ENCODE assay signal across 23 cellular contexts in genomic region chr6:118965843-118966242, GRCh38. TPM values are rescaled to one million over a fixed set of nuclear protein-coding genes. Genes with fewer than 3 reads are reported as not detected.
A peak's percentile ranks its signal among the peaks of the same experiment; 100 is the strongest.
DNase-seq lines count a peak whose midpoint lies in the region; ATAC-seq and TF ChIP-seq lines count a peak whose summit lies in the region.
"Had no signal": no experiment of that assay in that cellular context is flagged by ENCODE, and none has a peak within 500 bp of the region (broad histone marks: within the 10 kb centered on the region; RNA-seq: fewer than 3 reads in every experiment).

No MANE protein-coding gene starts in this region.

- no peak for TF ChIP-seq CTCF in HEK293 (tag by site-specific recombination; IDR thresholded peaks at IDR 0.05)
- TF ChIP-seq CTCF in VCaP (conservative IDR thresholded peaks at IDR 0.05), result no peak
- TF ChIP-seq CTCF in hepatocyte (IDR thresholded peaks at IDR 0.05; ENCODE audit: poor library complexity), result no peak
- no peak for TF ChIP-seq CTCF in progenitor cell of endocrine pancreas (IDR thresholded peaks at IDR 0.05; ENCODE audit: unreplicated experiment)

- POLR2A ChIA-PET in HEK293 (lab: Yijun Ruan, JAX), result no interaction called here

- CTCF ChIA-PET in HEK293 (lab: Yijun Ruan, JAX), result interaction anchor here (5.4 kb wide), 1 partner anchor 145 kb away, joined by 100 read pairs; no protein-coding TSS in a partner anchor

- H3K4me3 ChIP-seq in HEK293 (ENCODE audit: low read depth, low read length) (no peak overlapping the region), hepatocyte (no peak overlapping the region)
- H3K4me3 ChIP-seq: A549; BLaER1 treated with 17β-estradiol and CSF1 and Interleukin-3, amounts not matched to agents 10 nM and 100 nM; GM12878 had no signal

- peaks cover 0 to 23% of the 10 kb centered on the region in 2 experiments; a peak in 1 of 3 replicates for H3K36me3 ChIP-seq in HEK293 (ENCODE audit: control insufficient read depth in 2 of 2, insufficient read depth in 1 of 2, low read length in 2 of 2)
- H3K36me3 ChIP-seq in hepatocyte (replicated peaks; ENCODE audit: insufficient read depth, low read depth), result no peaks in the 10 kb centered on the region
- H3K36me3 ChIP-seq: BLaER1 treated with 17β-estradiol and CSF1 and Interleukin-3, amounts not matched to agents 10 nM and 100 nM had no signal

- H3K27ac ChIP-seq in HEK293 (ENCODE audit: extremely low read depth, low read depth, low read length), result no peak overlapping the region
- peak overlapping the region; percentile 25; the same call in 1 of the 2 replicates for H3K27ac ChIP-seq in VCaP
- peak overlapping the region; percentile 38 for H3K27ac ChIP-seq in hepatocyte
- H3K27ac ChIP-seq: 22Rv1; A549; BLaER1 treated with 17β-estradiol and CSF1 and Interleukin-3, amounts not matched to agents 10 nM and 100 nM; C4-2B had no signal

- ATAC-seq in HG03439 (IDR thresholded peaks at IDR 0.05; ENCODE audit: unreplicated experiment) (no peak), GM18867 (IDR thresholded peaks at IDR 0.05; ENCODE audit: unreplicated experiment) (no peak)
- ATAC-seq: A549; CD8-positive, alpha-beta T cell; GM12878 had no signal

- peaks cover 2% of the 10 kb centered on the region for H3K36me3 Mint-ChIP-seq in progenitor cell of endocrine pancreas (ENCODE audit: insufficient read depth)
- H3K36me3 Mint-ChIP-seq: CD8-positive, alpha-beta T cell had no signal

- no peaks in the 10 kb centered on the region for H3K27me3 Mint-ChIP-seq in progenitor cell of endocrine pancreas
- H3K27me3 Mint-ChIP-seq: B cell; CD4-positive, alpha-beta T cell had no signal

- H4K20me1 ChIP-seq in hepatocyte (ENCODE audit: insufficient read depth, poor library complexity, severe bottlenecking), result no peaks in the 10 kb centered on the region
- H4K20me1 ChIP-seq: BLaER1 treated with 17β-estradiol and CSF1 and Interleukin-3, amounts not matched to agents 10 nM and 100 nM had no signal

- H2AFZ ChIP-seq in hepatocyte, result no peak overlapping the region

- no peaks in the 10 kb centered on the region for H3K4me1 ChIP-seq in HEK293 (ENCODE audit: control insufficient read depth, insufficient read depth, low read length)
- peaks cover 4% of the 10 kb centered on the region for H3K4me1 ChIP-seq in hepatocyte (ENCODE audit: insufficient read depth)
- H3K4me1 ChIP-seq: A549 had no signal

- peaks cover 9% of the 10 kb centered on the region for H3K4me1 Mint-ChIP-seq in progenitor cell of endocrine pancreas (ENCODE audit: low read depth)
- H3K4me1 Mint-ChIP-seq: B cell had no signal

- DNase-seq in hepatocyte (ENCODE audit: low spot score) (no peak), progenitor cell of endocrine pancreas (ENCODE audit: low spot score, unreplicated experiment) (no peak), DMS153 (lab: John Stamatoyannopoulos, UW) (no peak), medulla oblongata (ENCODE audit: extremely low spot score) (no peak)
- DNase-seq: AML-193; Calu3; CD4-positive, alpha-beta T cell; CD8-positive, alpha-beta T cell; DMS53; DMS79; DND-41; EL; GDM1 had no signal

- peak overlapping the region; percentile 27 for H3K27ac Mint-ChIP-seq in progenitor cell of endocrine pancreas
- H3K27ac Mint-ChIP-seq: B cell; CD4-positive, alpha-beta T cell; CD8-positive, alpha-beta T cell had no signal

- no peaks in the 10 kb centered on the region for H3K9me2 ChIP-seq in hepatocyte (replicated peaks; ENCODE audit: insufficient read depth)

- peak overlapping the region; percentile 26 for H3K4me2 ChIP-seq in hepatocyte
- H3K4me2 ChIP-seq: A549; BLaER1 treated with 17β-estradiol and CSF1 and Interleukin-3, amounts not matched to agents 10 nM and 100 nM had no signal

- H3K4me3 Mint-ChIP-seq in progenitor cell of endocrine pancreas (ENCODE audit: low read depth), result no peak overlapping the region
- H3K4me3 Mint-ChIP-seq: B cell; CD4-positive, alpha-beta T cell; CD8-positive, alpha-beta T cell had no signal

- H3K79me2 ChIP-seq in hepatocyte, result no peaks in the 10 kb centered on the region

- 64% methylated on average over 1 of the region's 1 CpG for WGBS in hepatocyte (ENCODE audit: low lambda C conversion rate, missing lambda C conversion rate)

- no peaks in the 10 kb centered on the region for H3K27me3 ChIP-seq in hepatocyte
- H3K27me3 ChIP-seq: BLaER1 treated with 17β-estradiol and CSF1 and Interleukin-3, amounts not matched to agents 10 nM and 100 nM had no signal

- H3K9me3 ChIP-seq in HEK293 (ENCODE audit: control insufficient read depth, insufficient read depth, low read depth, low read length), result no peaks in the 10 kb centered on the region
- no peaks in the 10 kb centered on the region for H3K9me3 ChIP-seq in hepatocyte (ENCODE audit: low read depth)
- H3K9me3 ChIP-seq: A549; BLaER1 treated with 17β-estradiol and CSF1 and Interleukin-3, amounts not matched to agents 10 nM and 100 nM had no signal

- H3K9me3 Mint-ChIP-seq in progenitor cell of endocrine pancreas (ENCODE audit: low read depth), result no peaks in the 10 kb centered on the region
- H3K9me3 Mint-ChIP-seq: CD4-positive, alpha-beta T cell; CD8-positive, alpha-beta T cell had no signal

TF ChIP-seq in HEK293, 187 proteins besides CTCF, POLR2A, EP300 and RAD21:
- TF ChIP-seq WT1 (tag by site-specific recombination; IDR thresholded peaks at IDR 0.05) (no peak), KLF10 (tag by site-specific recombination; IDR thresholded peaks at IDR 0.05) (no peak), SP3 (tag by site-specific recombination; IDR thresholded peaks at IDR 0.05) (no peak), SCRT1 (tag by site-specific recombination; IDR thresholded peaks at IDR 0.05; ENCODE audit: borderline replicate concordance) (peak; percentile 27; the same call in 1 of the 2 replicates), MEIS1 (CRISPR knock-in tag; IDR thresholded peaks at IDR 0.05; ENCODE audit: borderline replicate concordance) (no peak), SCRT2 (tag by site-specific recombination; IDR thresholded peaks at IDR 0.05) (peak; percentile 92)
TF ChIP-seq in HEK293: peak in this region for 2.

RNA-seq across cellular contexts. Expression of gene MCM9, which starts 30.9 kb away (rescaled TPM):
- total RNA-seq in hepatocyte, result 9.9 and 13.5 TPM in 2 replicates
- polyA plus RNA-seq in hepatocyte, result 9.6 and 11.1 TPM in 2 replicates
- total RNA-seq in progenitor cell of endocrine pancreas, result 24.7 and 25.1 TPM in 2 replicates
